In genomic region chr1:238364214-238364892, GRCh38 we compare ENCODE assay signal across 25 cellular contexts.
"Had no signal": no experiment of that assay in that cellular context is flagged by ENCODE, and none has a peak within 500 bp of the region (broad histone marks: within the 10 kb centered on the region; RNA-seq: fewer than 3 reads in every experiment).

No MANE protein-coding gene starts in this region.

- ATAC-seq: left lung; naive thymus-derived CD4-positive, alpha-beta T cell; natural killer cell treated with Interleukin-12 subunit alpha and Interleukin-12 subunit beta and Interleukin-15 and Interleukin-18, amount 100 ng/mL, for 72 hours; right cardiac atrium; stimulated activated memory B cell treated with anti-CD40 and anti-IgM and Interleukin-4, amounts not matched to agents 10 μg/mL and 1 μg/mL and 100 μg/mL, for 72 hours; stimulated activated naive CD8-positive, alpha-beta T cell treated with anti-CD3 and anti-CD28 coated beads, Interleukin-15, amount 100 ng/mL, for 72 hours had no signal

- H3K9me3 ChIP-seq: ovary, prostate gland, sigmoid colon, uterus had no signal

- H3K27ac ChIP-seq: left lung, ovary, prostate gland, sigmoid colon, tibial nerve, uterus had no signal

- DNase-seq: hypothalamus; immature natural killer cell; islet precursor cell; left lung; mesendoderm; naive thymus-derived CD4-positive, alpha-beta T cell; ovary; posterior cingulate gyrus; retina; right cardiac atrium; sigmoid colon; stimulated activated CD4-positive, alpha-beta T cell treated with anti-CD3 and anti-CD28 coated beads, Interleukin-1b, Interleukin-23, amount 100 ng/mL, for 48 hours; stimulated activated CD4-positive, alpha-beta T cell treated with anti-CD3 and anti-CD28 coated beads, Interleukin-2, amount 100 ng/mL, for 48 hours; stimulated activated CD4-positive, alpha-beta T cell treated with anti-CD3 and anti-CD28 coated beads, Interleukin-4, amount 100 ng/mL, for 4 hours; stimulated activated CD8-positive, alpha-beta memory T cell treated with anti-CD3 and anti-CD28 coated beads, Interleukin-4, amount 100 ng/mL, for 48 hours; stimulated activated naive CD4-positive, alpha-beta T cell treated with Interleukin-2 at 50 U/mL for 16 hours; stimulated activated naive CD8-positive, alpha-beta T cell treated with anti-CD3 and anti-CD28 coated beads, Interleukin-15, amount 100 ng/mL, for 72 hours; substantia nigra; uterus had no signal

- H3K4me3 ChIP-seq: left lung, lung, ovary, prostate gland, sigmoid colon, smooth muscle cell, tibial nerve, uterus had no signal

- H3K36me3 ChIP-seq: left lung, ovary, prostate gland, sigmoid colon, tibial nerve, uterus had no signal

- H3K4me1 ChIP-seq: left lung, prostate gland, sigmoid colon, tibial nerve, uterus had no signal

- H3K4me2 ChIP-seq: smooth muscle cell had no signal

- H3K27me3 ChIP-seq: left lung, ovary, sigmoid colon, tibial nerve, uterus had no signal
